Comparison of ENCODE assay signal across 17 cellular contexts in the genomic region with DNA sequence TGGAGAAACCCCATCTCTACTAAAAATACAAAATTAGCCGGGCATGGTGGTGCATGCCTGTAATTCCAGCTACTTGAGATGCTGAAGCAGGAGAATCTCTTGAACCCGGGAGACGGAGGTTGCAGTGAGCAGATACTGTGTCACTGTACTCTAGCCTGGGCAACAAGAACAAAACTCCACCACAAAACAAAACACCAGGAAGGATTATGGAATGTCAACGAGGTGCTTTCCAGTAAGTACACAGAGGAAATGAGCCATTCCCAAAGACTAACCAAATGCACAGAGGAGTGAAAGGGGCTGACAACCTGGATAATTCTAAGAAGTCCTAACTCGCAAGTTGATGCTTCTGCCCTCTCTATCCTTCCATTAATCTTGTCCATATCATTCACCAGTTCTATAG.
A peak's percentile ranks its signal among the peaks of the same experiment; 100 is the strongest.
DNase-seq lines count a peak whose midpoint lies in the region; ATAC-seq and TF ChIP-seq lines count a peak whose summit lies in the region.
"Had no signal": no experiment of that assay in that cellular context is flagged by ENCODE, and none has a peak within 500 bp of the region (broad histone marks: within the 10 kb centered on the region; RNA-seq: fewer than 3 reads in every experiment).

No MANE protein-coding gene starts in this region.

- H2BK20ac ChIP-seq in H9 (ENCODE audit: low read depth, low read length, poor library complexity, severe bottlenecking), result no peak overlapping the region

- no CpG with 5 or more reads among the region's 5 CpGs for WGBS in H9 (ENCODE audit: extremely low coverage, insufficient read length, low lambda C conversion rate)
- WGBS in ectodermal cell, 2 experiments, result 79 to 90% methylated on average over 5 of the region's 5 CpGs

- peak overlapping the region; percentile 60; the same call in 1 of the 2 replicates for H3K14ac ChIP-seq in H9 (ENCODE audit: insufficient read depth, low read length)

- H3K9me3 ChIP-seq in H9 (ENCODE audit: control insufficient read depth, low read depth, low read length) (no peaks in the 10 kb centered on the region), ectodermal cell (ENCODE audit: control insufficient read depth, low read length) (no peaks in the 10 kb centered on the region)
- H3K9me3 ChIP-seq: sigmoid colon, suprapubic skin had no signal

- H3K79me2 ChIP-seq in H9 (ENCODE audit: insufficient read depth, low read length), result no peaks in the 10 kb centered on the region

- no peak overlapping the region for H3K4me3 ChIP-seq in ectodermal cell (ENCODE audit: insufficient read depth, low read depth, low read length)
- H3K4me3 ChIP-seq: sigmoid colon, suprapubic skin had no signal

- no peaks in the 10 kb centered on the region for H3K79me1 ChIP-seq in H9 (ENCODE audit: insufficient read depth, low read depth, low read length, poor library complexity, severe bottlenecking)

- ATAC-seq in GM18868 (IDR thresholded peaks at IDR 0.05; ENCODE audit: unreplicated experiment), result no peak
- no peak for ATAC-seq in GM21381 (IDR thresholded peaks at IDR 0.05; ENCODE audit: unreplicated experiment)
- ATAC-seq: activated CD8-positive, alpha-beta T cell treated with anti-CD3 and anti-CD28 coated beads, Interleukin-2, amount 10 ng/mL, durations not matched to agents 7 days and 5 days; Right ventricle myocardium inferior had no signal

- no peaks in the 10 kb centered on the region; a peak in 1 of 5 replicates for H3K9me3 Mint-ChIP-seq in H9
- H3K9me3 Mint-ChIP-seq in nephron progenitor cell, result no peaks in the 10 kb centered on the region

- no peak overlapping the region for H4K5ac ChIP-seq in H9 (ENCODE audit: insufficient read length, low read depth, low read length)

- H3K27me3 ChIP-seq in H9 (ENCODE audit: insufficient read depth, low read length) (no peaks in the 10 kb centered on the region), ectodermal cell (ENCODE audit: control insufficient read depth, insufficient read depth, low read length, poor library complexity, severe bottlenecking) (no peaks in the 10 kb centered on the region)
- H3K27me3 ChIP-seq: suprapubic skin had no signal

- DNase-seq in H9 (no peak), NCI-H2029 treated with DMSO at 0.1 percent for 48 hours (lab: John Stamatoyannopoulos, UW) (peak; percentile 50), nephron progenitor cell (no peak), mesenteric fat pad (ENCODE audit: low spot score) (no peak)
- DNase-seq: activated CD8-positive, alpha-beta T cell treated with anti-CD3 and anti-CD28 coated beads, Interleukin-2, amount 10 ng/mL, durations not matched to agents 7 days and 5 days; erythroblast; islet precursor cell; NK-92 treated with Interleukin-12 subunit alpha and Interleukin-12 subunit beta, amount 100 ng/mL, for 24 hours; occipital lobe; sigmoid colon; stimulated activated CD4-positive, alpha-beta T cell treated with anti-CD3 and anti-CD28 coated beads, Interleukin-4, amount 100 ng/mL, for 24 hours had no signal

- H2BK120ac ChIP-seq in H9 (ENCODE audit: low read depth, low read length, poor library complexity, severe bottlenecking), result peak overlapping the region; percentile 1

- no peak overlapping the region for H2AFZ ChIP-seq in H9 (ENCODE audit: low read length)

- no peaks in the 10 kb centered on the region for H3K27me3 Mint-ChIP-seq in H9 (ENCODE audit: low read depth)
- peaks cover 2% of the 10 kb centered on the region for H3K27me3 Mint-ChIP-seq in nephron progenitor cell (ENCODE audit: low read depth, poor library complexity)

- TF ChIP-seq CTCF in H9 (conservative IDR thresholded peaks at IDR 0.05), result no peak
- TF ChIP-seq CTCF in nephron progenitor cell (IDR thresholded peaks at IDR 0.05), result no peak

- no peaks in the 10 kb centered on the region for H3K36me3 ChIP-seq in ectodermal cell (ENCODE audit: control insufficient read depth, insufficient read depth, low read length)
- H3K36me3 ChIP-seq: sigmoid colon had no signal

- no peak overlapping the region for H3K9ac ChIP-seq in H9 (ENCODE audit: extremely low read depth, insufficient read length, low read length)

- no peak overlapping the region for H3K4me3 Mint-ChIP-seq in H9
- no peak overlapping the region for H3K4me3 Mint-ChIP-seq in nephron progenitor cell
- H3K4me3 Mint-ChIP-seq: activated CD8-positive, alpha-beta T cell treated with anti-CD3 and anti-CD28 coated beads, Interleukin-2, amount 10 ng/mL, durations not matched to agents 7 days and 5 days; B cell had no signal

- H2BK15ac ChIP-seq in H9 (ENCODE audit: low read depth, low read length), result no peak overlapping the region

- H3K4me1 Mint-ChIP-seq in H9 (peaks cover 66 to 71% of the 10 kb centered on the region in 2 experiments), nephron progenitor cell (peaks cover 54% of the 10 kb centered on the region)
- H3K4me1 Mint-ChIP-seq: B cell had no signal

- H3K23me2 ChIP-seq in H9 (ENCODE audit: insufficient read length, low read depth, low read length, poor library complexity, severe bottlenecking), result peaks cover 8% of the 10 kb centered on the region

- no peaks in the 10 kb centered on the region for H4K20me1 ChIP-seq in H9 (ENCODE audit: control insufficient read depth, insufficient read depth, insufficient read length)

- H2AK5ac ChIP-seq in H9 (ENCODE audit: insufficient read length, low read length), result no peak overlapping the region

- no peak overlapping the region for H2BK5ac ChIP-seq in H9 (ENCODE audit: insufficient read length, low read length)

- H3K27ac ChIP-seq in H9 (ENCODE audit: insufficient read length, low read depth, low read length) (peak overlapping the region; percentile 79), ectodermal cell (ENCODE audit: insufficient read depth, low read depth, low read length, poor library complexity, severe bottlenecking) (peak overlapping the region; percentile 99)
- H3K27ac ChIP-seq: sigmoid colon, suprapubic skin had no signal

- H3T11ph ChIP-seq in H9 (ENCODE audit: low read length), result no peak overlapping the region

- peaks cover 2 to 8% (median 3%) of the 10 kb centered on the region in 3 experiments; a peak in 6 of 7 replicates for H3K36me3 Mint-ChIP-seq in H9 (ENCODE audit: insufficient read depth in 1 of 3, low read depth in 3 of 3)
- H3K36me3 Mint-ChIP-seq in nephron progenitor cell (ENCODE audit: low read depth), result peaks cover 18% of the 10 kb centered on the region

- H3K56ac ChIP-seq in H9 (ENCODE audit: insufficient read length, low read depth, low read length), result no peak overlapping the region

- peak overlapping the region; percentile 1 for H2BK12ac ChIP-seq in H9 (ENCODE audit: insufficient read length, low read depth, low read length)

- H3K23ac ChIP-seq in H9 (ENCODE audit: insufficient read length, low read depth, low read length), result no peak overlapping the region

- H3K4me2 ChIP-seq in H9 (ENCODE audit: insufficient read depth, insufficient read length, low read length), result no peak overlapping the region

- H4K8ac ChIP-seq in H9 (replicated peaks; ENCODE audit: insufficient read length, low read depth, low read length), result no peak overlapping the region

- H4K91ac ChIP-seq in H9 (ENCODE audit: insufficient read length, low read depth, low read length), result no peak overlapping the region

- peak overlapping the region; percentile 51 for H3K18ac ChIP-seq in H9 (ENCODE audit: insufficient read length, low read depth, low read length)

- H3K4me1 ChIP-seq in H9 (ENCODE audit: insufficient read depth, low read length), result peaks cover 5% of the 10 kb centered on the region; the same call in 1 of the 2 replicates
- peaks cover 14% of the 10 kb centered on the region for H3K4me1 ChIP-seq in ectodermal cell (ENCODE audit: control insufficient read depth, insufficient read depth, low read length)

- H3K4ac ChIP-seq in H9 (ENCODE audit: low read depth, low read length), result 0 out of 2 replicates have a peak overlapping the region, but pooled peaks have one; percentile 52

- H3K27ac Mint-ChIP-seq in H9, result peak overlapping the region; percentile 94 to 98 (median 95)
- peak overlapping the region; percentile 99 for H3K27ac Mint-ChIP-seq in nephron progenitor cell
- H3K27ac Mint-ChIP-seq: activated CD8-positive, alpha-beta T cell treated with anti-CD3 and anti-CD28 coated beads, Interleukin-2, amount 10 ng/mL, durations not matched to agents 7 days and 5 days; B cell had no signal
